In genomic region chr14:75981826-75982723, GRCh38 we compare ENCODE assay signal across 8 cellular contexts. TPM values are rescaled to one million over a fixed set of nuclear protein-coding genes. Genes with fewer than 3 reads are reported as not detected.
DNase-seq lines count a peak whose midpoint lies in the region; ATAC-seq and TF ChIP-seq lines count a peak whose summit lies in the region.

TSS of gene TGFB3 (minus strand) at chr14:75981995. CDS start at chr14:75980893, 1,102 bp downstream.

- H3K27ac ChIP-seq in breast epithelium (peak within 1 kb of the TSS; percentile 97), skeletal muscle tissue (ENCODE audit: low read depth, low read length) (peak within 1 kb of the TSS; percentile 95)

- TF ChIP-seq POLR2A in breast epithelium (IDR thresholded peaks at IDR 0.05): no peak

- peak; percentile 50 for ATAC-seq in HG02938 (IDR thresholded peaks at IDR 0.05; ENCODE audit: unreplicated experiment)

- TF ChIP-seq CTCF in GM10248 (IDR thresholded peaks at IDR 0.05; ENCODE audit: control extremely low read depth, extremely low read depth, low read depth, missing control alignments) (peak; percentile 84), WI38 (IDR thresholded peaks at IDR 0.05; ENCODE audit: low read depth, low read length) (peak; percentile 49; the same call in 1 of the 2 replicates), breast epithelium (IDR thresholded peaks at IDR 0.05) (peak in 2 of 3 donors; percentile 34 to 43)

- POLR2A ChIA-PET in GM10248 (lab: Yijun Ruan, JAX): interaction anchor here (0.7 to 0.8 kb wide), 2 partner anchors 272 to 404 kb away, joined by 3 to 11 read pairs; partner anchors contain the start of gene FLVCR2

- H3K9ac ChIP-seq in skeletal muscle tissue (ENCODE audit: low read depth in 1 of 3, low read length in 3 of 3): peak within 1 kb of the TSS; percentile 82 to 89 (median 88)

- H3K36me3 ChIP-seq in breast epithelium (no peaks in the 10 kb centered on the region), skeletal muscle tissue (ENCODE audit: control insufficient read depth in 3 of 3, insufficient read depth in 3 of 3, low read length in 3 of 3) (no peaks in the 10 kb centered on the region)

- H3K9me3 ChIP-seq in breast epithelium: no peaks in the 10 kb centered on the region
- no peaks in the 10 kb centered on the region for H3K9me3 ChIP-seq in skeletal muscle tissue (ENCODE audit: control insufficient read depth in 3 of 3, low read length in 3 of 3)

- H3K4me3 ChIP-seq in WI38 (ENCODE audit: low read depth, low read length) (peak within 1 kb of the TSS; percentile 72), breast epithelium (peak within 1 kb of the TSS; percentile 73 to 90 (median 79)), skeletal muscle tissue (ENCODE audit: low read length in 3 of 3) (peak within 1 kb of the TSS; percentile 69 to 86 (median 82))

- CTCF ChIA-PET in GM10248 (lab: Yijun Ruan, JAX): interaction anchor here (0.7 to 10.6 kb wide), 48 partner anchors 8 to 406 kb away, joined by 3 to 216 read pairs (median 4); partner anchors contain the start of gene FLVCR2

- peak; percentile 82 for DNase-seq in GM10248 (ENCODE audit: extremely low spot score)
- peak; percentile 94 for DNase-seq in NCI-H2171 treated with DMSO at 0.1 percent for 48 hours (lab: John Stamatoyannopoulos, UW)
- DNase-seq in breast epithelium (ENCODE audit: low spot score in 2 of 2): peak; percentile 80 to 87
- DNase-seq in iPS-NIHi7 (ENCODE audit: extremely low spot score): peak; percentile 79
- no peak for DNase-seq in cortex of kidney (lab: John Stamatoyannopoulos, UW)

- H3K27me3 ChIP-seq in breast epithelium (no peaks in the 10 kb centered on the region), skeletal muscle tissue (ENCODE audit: control insufficient read depth in 3 of 3, insufficient read depth in 3 of 3, low read length in 3 of 3) (no peaks in the 10 kb centered on the region)

- H3K4me1 ChIP-seq in breast epithelium (peaks cover 5 to 13% of the 10 kb centered on the region in 2 donors), skeletal muscle tissue (ENCODE audit: control insufficient read depth in 3 of 3, insufficient read depth in 3 of 3, low read length in 3 of 3) (peaks cover 45 to 52% (median 46%) of the 10 kb centered on the region in 3 donors)

- intact Hi-C loops in breast epithelium (cut with DNase I; ENCODE audit: low total_unique reads): loop anchor here (5.0 kb wide), 1 partner anchor 930 kb away; no protein-coding TSS in a partner anchor

RNA-seq across cellular contexts. Expression of gene TGFB3, which starts in this region (rescaled TPM):
- total RNA-seq in breast epithelium: 10 to 100 TPM in 2 of 3 donors, 1 to 10 TPM in 1; 4.8 to 35.7 (median 24.0) TPM
- 58.5 TPM for total RNA-seq in skeletal muscle tissue
